ENCODE assay signal across 2 cellular contexts in the genomic region with DNA sequence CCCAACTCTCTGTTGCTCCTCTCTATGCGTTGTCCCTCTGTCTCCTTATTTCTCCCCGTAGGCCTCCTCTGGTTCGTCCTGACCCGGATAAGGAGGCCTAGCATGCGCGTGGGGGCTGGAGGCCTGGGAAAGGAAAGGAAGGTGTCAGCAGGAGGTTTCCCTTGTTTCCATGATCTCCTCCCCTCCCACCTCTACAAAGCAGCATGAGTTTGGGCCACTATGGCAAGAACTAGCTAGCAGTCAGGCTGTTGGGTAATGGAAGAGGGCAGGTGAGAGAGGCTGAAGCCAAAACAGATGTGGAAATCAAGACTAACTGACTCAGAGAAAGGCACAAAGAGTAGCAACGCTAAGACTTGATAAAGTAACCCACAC.
TF ChIP-seq lines count a peak whose summit lies in the region.

No MANE protein-coding gene starts in this region.

TF ChIP-seq in SK-N-SH, 30 proteins besides CTCF, POLR2A, EP300 and RAD21 (continued from another document):
- no peak for TF ChIP-seq PBX3 (IDR thresholded peaks at IDR 0.05)
- TF ChIP-seq FOSL2 (IDR thresholded peaks at IDR 0.05; ENCODE audit: borderline replicate concordance, low read depth): no peak

TF ChIP-seq in SK-N-SH treated with all-trans-retinoic acid at 6 μM for 48 hours, 23 proteins besides CTCF, POLR2A, EP300 and RAD21 (continued from another document):
- TF ChIP-seq, protein P1, sequence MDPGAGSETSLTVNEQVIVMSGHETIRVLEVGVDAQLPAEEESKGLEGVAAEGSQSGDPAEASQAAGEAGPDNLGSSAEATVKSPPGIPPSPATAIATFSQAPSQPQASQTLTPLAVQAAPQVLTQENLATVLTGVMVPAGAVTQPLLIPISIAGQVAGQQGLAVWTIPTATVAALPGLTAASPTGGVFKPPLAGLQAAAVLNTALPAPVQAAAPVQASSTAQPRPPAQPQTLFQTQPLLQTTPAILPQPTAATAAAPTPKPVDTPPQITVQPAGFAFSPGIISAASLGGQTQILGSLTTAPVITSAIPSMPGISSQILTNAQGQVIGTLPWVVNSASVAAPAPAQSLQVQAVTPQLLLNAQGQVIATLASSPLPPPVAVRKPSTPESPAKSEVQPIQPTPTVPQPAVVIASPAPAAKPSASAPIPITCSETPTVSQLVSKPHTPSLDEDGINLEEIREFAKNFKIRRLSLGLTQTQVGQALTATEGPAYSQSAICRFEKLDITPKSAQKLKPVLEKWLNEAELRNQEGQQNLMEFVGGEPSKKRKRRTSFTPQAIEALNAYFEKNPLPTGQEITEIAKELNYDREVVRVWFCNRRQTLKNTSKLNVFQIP (CRISPR knock-in tag; IDR thresholded peaks at IDR 0.05; ENCODE audit: borderline replicate concordance, low read depth): no peak
- TF ChIP-seq SNAI2 (CRISPR knock-in tag; IDR thresholded peaks at IDR 0.05) (no peak), CSRNP3 (CRISPR knock-in tag; IDR thresholded peaks at IDR 0.05) (no peak), OSR1 (CRISPR knock-in tag; IDR thresholded peaks at IDR 0.05) (no peak), ZNF8 (CRISPR knock-in tag; IDR thresholded peaks at IDR 0.05) (no peak), TOX (CRISPR knock-in tag; IDR thresholded peaks at IDR 0.05; ENCODE audit: borderline replicate concordance) (no peak), RARB (CRISPR knock-in tag; IDR thresholded peaks at IDR 0.05) (no peak), BACH2 (CRISPR knock-in tag; IDR thresholded peaks at IDR 0.05; ENCODE audit: borderline replicate concordance) (no peak), TCF4 (CRISPR knock-in tag; IDR thresholded peaks at IDR 0.05; ENCODE audit: borderline replicate concordance) (no peak), TSHZ2 (CRISPR knock-in tag; IDR thresholded peaks at IDR 0.05) (no peak), PPARA (CRISPR knock-in tag; IDR thresholded peaks at IDR 0.05; ENCODE audit: borderline replicate concordance) (no peak), GLIS3 (CRISPR knock-in tag; IDR thresholded peaks at IDR 0.05) (no peak)
